In the genomic region with DNA sequence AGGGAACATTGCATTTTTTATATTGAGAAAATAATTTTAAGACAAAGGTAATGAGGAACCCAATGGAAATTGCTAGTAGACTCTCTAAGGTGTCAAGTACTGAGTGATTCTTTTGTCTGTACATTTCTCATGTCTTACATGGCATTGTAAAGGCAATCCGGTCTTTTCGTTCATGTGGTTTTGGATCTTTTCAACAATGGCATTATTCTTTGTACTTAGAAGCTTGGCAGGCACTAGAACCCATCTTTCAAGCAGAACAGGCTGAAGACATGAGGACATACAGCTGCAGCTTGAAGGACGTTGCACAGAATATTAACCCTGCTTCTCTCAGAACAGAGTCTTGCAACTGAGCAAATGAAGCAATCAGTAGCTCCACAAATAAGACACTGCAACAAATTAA, we compare ENCODE assay signal across 18 cellular contexts.
A peak's percentile ranks its signal among the peaks of the same experiment; 100 is the strongest.
DNase-seq lines count a peak whose midpoint lies in the region; ATAC-seq and TF ChIP-seq lines count a peak whose summit lies in the region.
"Had no signal": no experiment of that assay in that cellular context is flagged by ENCODE, and none has a peak within 500 bp of the region (broad histone marks: within the 10 kb centered on the region; RNA-seq: fewer than 3 reads in every experiment).

No MANE protein-coding gene starts in this region.

- peaks cover 0 to 4% (median 0%) of the 10 kb centered on the region in 3 donors for H3K9me3 ChIP-seq in gastroesophageal sphincter

- H3K27me3 ChIP-seq in gastroesophageal sphincter = peaks cover 5% of the 10 kb centered on the region
- H3K27me3 ChIP-seq: BLaER1 had no signal

- no peak for ATAC-seq in GM18517 (IDR thresholded peaks at IDR 0.05; ENCODE audit: unreplicated experiment)
- ATAC-seq in gastroesophageal sphincter = no peak
- no peak for ATAC-seq in HG02885 (IDR thresholded peaks at IDR 0.05; ENCODE audit: poor library complexity, unreplicated experiment)
- ATAC-seq: CD8-positive, alpha-beta T cell; GM12878; GM23338; HCT116 had no signal

- H3K4me3 ChIP-seq in gastroesophageal sphincter = no peak overlapping the region
- H3K4me3 ChIP-seq: BLaER1, GM12878, GM23338 had no signal

- WGBS in gastroesophageal sphincter (ENCODE audit: low coverage in 1 of 2), 2 donors = 29 to 37% methylated on average over 3 of the region's 3 CpGs

- no peak for TF ChIP-seq EP300 in gastroesophageal sphincter (IDR thresholded peaks at IDR 0.05)

- no peaks in the 10 kb centered on the region for H3K36me3 ChIP-seq in gastroesophageal sphincter
- H3K36me3 ChIP-seq: BLaER1 had no signal

- no peak for TF ChIP-seq CTCF in gastroesophageal sphincter (IDR thresholded peaks at IDR 0.05)

- no peaks in the 10 kb centered on the region for H3K4me1 ChIP-seq in gastroesophageal sphincter
- H3K4me1 ChIP-seq: BLaER1, Caco-2 had no signal

- DNase-seq in globus pallidus (ENCODE audit: low spot score) (peak; percentile 59), midbrain (lab: John Stamatoyannopoulos, UW) (peak; percentile 22), superior temporal gyrus (ENCODE audit: extremely low spot score) (peak; percentile 23)
- DNase-seq: Caco-2; CD4-positive, CD25-positive, alpha-beta regulatory T cell; CD8-positive, alpha-beta T cell; DMS153; EL; GDM1; H9 had no signal

- no peak for TF ChIP-seq POLR2A in gastroesophageal sphincter (IDR thresholded peaks at IDR 0.05)

- H3K27ac ChIP-seq in gastroesophageal sphincter = no peak overlapping the region
- H3K27ac ChIP-seq: BLaER1, C4-2B had no signal
